Comparison of ENCODE assay signal across 9 cellular contexts in the genomic region with DNA sequence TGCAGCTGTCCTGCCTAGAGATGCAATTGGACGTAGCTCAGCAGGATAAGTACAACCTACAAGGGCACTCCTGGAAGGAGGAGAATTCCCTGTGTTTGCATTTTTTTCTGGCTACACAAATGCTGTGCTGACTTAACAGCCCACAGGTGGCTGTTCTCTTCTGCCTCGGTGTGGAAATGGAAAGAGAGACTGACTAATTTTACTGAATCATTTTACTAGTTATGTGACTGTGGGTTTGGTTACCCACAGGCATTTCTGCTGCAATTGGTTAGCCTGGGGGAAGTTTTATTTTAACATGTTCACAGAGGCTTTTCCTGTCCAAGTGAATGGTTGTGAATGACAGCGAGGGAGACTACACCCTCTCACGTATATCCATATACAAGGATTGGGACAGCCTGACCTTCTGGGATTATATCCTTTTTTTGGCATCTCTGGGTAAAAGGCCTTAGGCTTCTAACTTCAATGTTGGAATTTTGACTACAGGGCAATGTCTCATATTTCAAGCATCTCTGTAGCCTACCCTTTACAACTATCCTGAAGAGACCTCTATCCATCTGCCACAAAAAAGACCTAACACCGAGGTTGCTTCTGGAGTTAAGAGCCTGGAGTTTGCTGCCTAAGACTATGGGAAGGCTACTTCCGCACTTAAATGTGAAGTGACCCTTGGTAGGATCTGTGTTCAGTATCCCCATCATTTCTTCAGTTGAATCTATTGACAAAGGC.
DNase-seq lines count a peak whose midpoint lies in the region; ATAC-seq and TF ChIP-seq lines count a peak whose summit lies in the region.
"Had no signal": no experiment of that assay in that cellular context is flagged by ENCODE, and none has a peak within 500 bp of the region (broad histone marks: within the 10 kb centered on the region; RNA-seq: fewer than 3 reads in every experiment).

No MANE protein-coding gene starts in this region.

- H3K27ac ChIP-seq in dorsolateral prefrontal cortex, result no peak overlapping the region

- intact Hi-C loops in dorsolateral prefrontal cortex (cut with DNase I), result no loop called here

- H3K4me3 Mint-ChIP-seq in stimulated activated effector memory CD8-positive, alpha-beta T cell treated with anti-CD3 and anti-CD28 coated beads, Interleukin-12 subunit alpha, Interleukin-12 subunit beta, amount 100 ng/mL, for 72 hours, result no peak overlapping the region
- H3K4me3 Mint-ChIP-seq: neural crest cell had no signal

- peak; percentile 68 for ATAC-seq in GM18517 (IDR thresholded peaks at IDR 0.05; ENCODE audit: unreplicated experiment)
- peak; percentile 99 for ATAC-seq in stimulated activated effector memory CD8-positive, alpha-beta T cell treated with anti-CD3 and anti-CD28 coated beads, Interleukin-12 subunit alpha, Interleukin-12 subunit beta, amount 100 ng/mL, for 72 hours

- no peaks in the 10 kb centered on the region for H3K9me3 Mint-ChIP-seq in stimulated activated effector memory CD8-positive, alpha-beta T cell treated with anti-CD3 and anti-CD28 coated beads, Interleukin-12 subunit alpha, Interleukin-12 subunit beta, amount 100 ng/mL, for 72 hours
- H3K9me3 Mint-ChIP-seq: neural crest cell had no signal

- no peak overlapping the region for H3K4me3 ChIP-seq in dorsolateral prefrontal cortex

- H3K36me3 Mint-ChIP-seq in stimulated activated effector memory CD8-positive, alpha-beta T cell treated with anti-CD3 and anti-CD28 coated beads, Interleukin-12 subunit alpha, Interleukin-12 subunit beta, amount 100 ng/mL, for 72 hours, result no peaks in the 10 kb centered on the region

- DNase-seq in GOT3 (lab: John Stamatoyannopoulos, UW) (peak; percentile 17), M059J (ENCODE audit: low read depth) (peak; percentile 97), amniotic stem cell (lab: John Stamatoyannopoulos, UW) (peak; percentile 80), DMS 273 (lab: John Stamatoyannopoulos, UW; ENCODE audit: unreplicated experiment) (no peak), dorsolateral prefrontal cortex (no peak), NCI-H446 treated with DMSO at 0.1 percent for 48 hours (lab: John Stamatoyannopoulos, UW) (no peak)
- peak; percentile 8 to 65 for DNase-seq in stimulated activated effector memory CD8-positive, alpha-beta T cell treated with anti-CD3 and anti-CD28 coated beads, Interleukin-12 subunit alpha, Interleukin-12 subunit beta, amount 100 ng/mL, for 72 hours (ENCODE audit: low spot score in 2 of 2)

- H3K4me1 Mint-ChIP-seq in stimulated activated effector memory CD8-positive, alpha-beta T cell treated with anti-CD3 and anti-CD28 coated beads, Interleukin-12 subunit alpha, Interleukin-12 subunit beta, amount 100 ng/mL, for 72 hours, result peaks cover 28% of the 10 kb centered on the region
- H3K4me1 Mint-ChIP-seq: neural crest cell had no signal

- no peak for TF ChIP-seq CTCF in dorsolateral prefrontal cortex (IDR thresholded peaks at IDR 0.05 in 54 of 56, conservative IDR thresholded peaks at IDR 0.05 in 2 of 56; ENCODE audit: low read depth in 1 of 56, partially characterized antibody in 56 of 56)

- H3K27me3 ChIP-seq in dorsolateral prefrontal cortex, result peaks cover 0 to 4% (median 0%) of the 10 kb centered on the region in 45 donors

- H3K27ac Mint-ChIP-seq in stimulated activated effector memory CD8-positive, alpha-beta T cell treated with anti-CD3 and anti-CD28 coated beads, Interleukin-12 subunit alpha, Interleukin-12 subunit beta, amount 100 ng/mL, for 72 hours, result no peak overlapping the region

Comparison
In these comparisons a context has a peak if more than half of its experiments do, and no peak if none do; other contexts are left out.
1. DNase-seq: peak in GOT3 (single experiment), M059J (single experiment), amniotic stem cell (single experiment) and stimulated activated effector memory CD8-positive, alpha-beta T cell treated with anti-CD3 and anti-CD28 coated beads, Interleukin-12 subunit alpha, Interleukin-12 subunit beta, amount 100 ng/mL, for 72 hours (2 of 2); none in DMS 273 (single experiment), dorsolateral prefrontal cortex (0 of 10) and NCI-H446 treated with DMSO at 0.1 percent for 48 hours (single experiment).